ENCODE assay signal across 11 cellular contexts in genomic region chr7:91050677-91051076, GRCh38.
DNase-seq lines count a peak whose midpoint lies in the region; ATAC-seq, FAIRE-seq and TF ChIP-seq lines count a peak whose summit lies in the region.
"Had no signal": no experiment of that assay in that cellular context is flagged by ENCODE, and none has a peak within 500 bp of the region (broad histone marks: within the 10 kb centered on the region; RNA-seq: fewer than 3 reads in every experiment).

No MANE protein-coding gene starts in this region.

- H3K79me2 ChIP-seq in GM23338 (replicated peaks; ENCODE audit: insufficient read depth): no peaks in the 10 kb centered on the region

- peak; percentile 72 for FAIRE-seq in GM18507 (lab: Jason Lieb, UNC)

- H3K36me3 Mint-ChIP-seq in GM23338 (ENCODE audit: low read depth): peaks cover 5% of the 10 kb centered on the region; the same call in 1 of the 3 replicates

- ATAC-seq in GM21447 (IDR thresholded peaks at IDR 0.05; ENCODE audit: unreplicated experiment) (peak; percentile 92), HG03442 (IDR thresholded peaks at IDR 0.05; ENCODE audit: unreplicated experiment) (peak; percentile 94), GM23338 (no peak)

- TF ChIP-seq CTCF in fibroblast of pulmonary artery (IDR thresholded peaks at IDR 0.05; ENCODE audit: low read length, missing control alignments) (no peak), GM23338 (conservative IDR thresholded peaks at IDR 0.05; ENCODE audit: low read depth in 2 of 2) (no peak)

- H3K4me2 ChIP-seq in GM23338: no peak overlapping the region

- H3K27me3 ChIP-seq in GM23338 (ENCODE audit: insufficient read depth): peaks cover 52% of the 10 kb centered on the region
- H3K27me3 ChIP-seq: uterus had no signal

- H2AFZ ChIP-seq in GM23338: no peak overlapping the region

- no peak overlapping the region for H3K27ac Mint-ChIP-seq in GM23338
- H3K27ac Mint-ChIP-seq: brain had no signal

- H4K20me1 ChIP-seq in GM23338 (replicated peaks; ENCODE audit: insufficient read depth): no peaks in the 10 kb centered on the region

- peaks cover 16% of the 10 kb centered on the region; the same call in 2 of the 3 replicates for H3K4me1 Mint-ChIP-seq in GM23338

- H3K4me3 Mint-ChIP-seq in GM23338: no peak overlapping the region
- H3K4me3 Mint-ChIP-seq: brain had no signal

- no peak for DNase-seq in GM18507 (ENCODE audit: extremely low spot score, insufficient read length, low read depth)
- peak; percentile 12 for DNase-seq in fibroblast of pulmonary artery (ENCODE audit: low read depth)
- DNase-seq in COLO668 (lab: John Stamatoyannopoulos, UW; ENCODE audit: unreplicated experiment): no peak
- no peak for DNase-seq in HT-29 (ENCODE audit: low spot score)
- no peak for DNase-seq in GM23338 (ENCODE audit: low spot score)
- DNase-seq in NCI-H345 (lab: John Stamatoyannopoulos, UW): no peak
- DNase-seq: NCI-H1048, uterus had no signal

- no peaks in the 10 kb centered on the region for H3K9me3 Mint-ChIP-seq in GM23338

- H3K27me3 Mint-ChIP-seq in GM23338 (ENCODE audit: insufficient read depth, low read depth, poor library complexity): peaks cover 36% of the 10 kb centered on the region
- H3K27me3 Mint-ChIP-seq: brain had no signal

- no peaks in the 10 kb centered on the region for H3F3A ChIP-seq in GM23338 (replicated peaks; ENCODE audit: low read depth)

- no peak overlapping the region for H3K27ac ChIP-seq in GM23338 (ENCODE audit: low read depth)
- H3K27ac ChIP-seq: uterus had no signal

- no peaks in the 10 kb centered on the region; the same call in 1 of the 2 replicates for H3K4me1 ChIP-seq in GM23338 (ENCODE audit: insufficient read depth)
- H3K4me1 ChIP-seq: uterus had no signal

- no peak overlapping the region for H3K4me3 ChIP-seq in fibroblast of pulmonary artery (replicated peaks; ENCODE audit: low read depth, low read length)
- no peak overlapping the region for H3K4me3 ChIP-seq in GM23338
- H3K4me3 ChIP-seq: uterus had no signal

- H3K36me3 ChIP-seq in GM23338 (ENCODE audit: insufficient read depth): no peaks in the 10 kb centered on the region
- H3K36me3 ChIP-seq: uterus had no signal

- no peaks in the 10 kb centered on the region for H3K9me2 ChIP-seq in GM23338 (ENCODE audit: insufficient read depth)

TF ChIP-seq in GM23338, 12 proteins besides CTCF, POLR2A, EP300 and RAD21:
- no peak for TF ChIP-seq NANOG (IDR thresholded peaks at IDR 0.05; ENCODE audit: borderline replicate concordance)
- no peak for TF ChIP-seq STAT1 (IDR thresholded peaks at IDR 0.05; ENCODE audit: unreplicated experiment)
- no peak for TF ChIP-seq JUNB (IDR thresholded peaks at IDR 0.05; ENCODE audit: unreplicated experiment)
- TF ChIP-seq EZH2 (IDR thresholded peaks at IDR 0.05; ENCODE audit: low read depth, unreplicated experiment): no peak
- TF ChIP-seq REST (IDR thresholded peaks at IDR 0.05; ENCODE audit: unreplicated experiment): no peak
- TF ChIP-seq EZH2phosphoT487 (IDR thresholded peaks at IDR 0.05; ENCODE audit: unreplicated experiment): no peak
- TF ChIP-seq ZNF114 (CRISPR knock-in tag; IDR thresholded peaks at IDR 0.05): no peak
- no peak for TF ChIP-seq POLR2AphosphoS5 (IDR thresholded peaks at IDR 0.05; ENCODE audit: low read depth)
- no peak for TF ChIP-seq CREB1 (CRISPR knock-in tag; IDR thresholded peaks at IDR 0.05; ENCODE audit: low read depth)
- TF ChIP-seq ETS1 (IDR thresholded peaks at IDR 0.05): no peak
- TF ChIP-seq ZNF462 (CRISPR knock-in tag; IDR thresholded peaks at IDR 0.05): no peak
- TF ChIP-seq ZNF331 (CRISPR knock-in tag; IDR thresholded peaks at IDR 0.05; ENCODE audit: low read depth): no peak
